In the genomic region with DNA sequence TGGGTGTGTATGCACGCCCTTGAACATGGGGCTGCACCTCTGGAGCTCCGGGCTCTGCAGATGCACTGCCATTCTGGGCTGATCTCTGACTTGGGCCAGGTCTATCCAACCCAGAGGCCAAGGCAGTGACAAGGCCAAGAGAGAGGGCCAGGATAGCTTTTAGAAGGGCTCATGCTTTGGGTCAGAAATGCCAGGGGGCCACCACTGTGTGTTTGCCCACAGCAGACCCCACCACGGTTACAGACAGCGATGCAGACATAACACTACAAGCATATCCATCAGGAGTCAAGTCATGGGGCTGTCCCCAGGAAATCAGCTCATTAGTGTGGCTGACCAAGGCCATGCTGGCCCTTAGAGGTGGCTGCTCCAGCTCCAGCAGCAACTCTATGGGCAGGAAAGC, we compare ENCODE assay signal across 5 cellular contexts.
"Had no signal": no experiment of that assay in that cellular context is flagged by ENCODE, and none has a peak within 500 bp of the region (broad histone marks: within the 10 kb centered on the region; RNA-seq: fewer than 3 reads in every experiment).

No MANE protein-coding gene starts in this region.

- H3K4me3 ChIP-seq: GM23338, HAP-1 had no signal

- DNase-seq: HFFc6 had no signal

- H3K27ac ChIP-seq: HL-60 had no signal

- H3K27ac Mint-ChIP-seq: GM23338, HFFc6 had no signal

- H3K4me1 Mint-ChIP-seq: IgD-negative memory B cell had no signal

- H3K9me3 Mint-ChIP-seq: GM23338, HFFc6, IgD-negative memory B cell had no signal

- H3K9me3 ChIP-seq: HAP-1 had no signal

- H3K36me3 ChIP-seq: HAP-1 had no signal

- H3K36me3 Mint-ChIP-seq: IgD-negative memory B cell had no signal

- H3K4me3 Mint-ChIP-seq: GM23338, HFFc6, IgD-negative memory B cell had no signal
